Comparison of ENCODE assay signal across 13 cellular contexts in the genomic region with DNA sequence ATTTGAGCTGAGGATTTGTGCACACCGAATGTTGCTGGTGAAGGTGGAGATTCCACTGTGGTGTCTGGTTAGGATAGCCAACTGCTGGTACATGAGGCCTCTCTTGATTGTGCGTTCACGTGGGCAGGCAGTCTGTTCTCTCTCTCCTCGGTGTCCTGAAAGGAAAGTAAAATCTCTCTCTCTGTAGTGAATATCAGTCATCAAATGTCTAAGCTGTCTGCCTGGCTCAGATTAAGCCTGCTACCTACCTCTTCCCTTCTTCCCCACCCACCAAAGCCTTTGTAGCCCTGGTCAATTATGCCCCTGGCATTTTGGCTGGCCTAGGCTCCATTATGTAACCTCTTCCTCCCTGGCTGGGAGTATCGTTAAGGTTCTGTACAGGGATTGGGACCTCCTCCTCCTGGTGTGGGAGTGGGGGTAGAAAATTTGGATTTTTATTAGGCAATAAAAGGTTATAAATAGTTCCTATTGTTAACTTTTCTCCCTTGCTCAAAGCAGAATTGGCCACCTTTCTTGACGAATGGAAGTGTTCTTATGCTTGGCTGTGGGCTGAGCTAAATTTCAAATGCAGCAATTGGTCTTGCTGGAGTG.
A peak's percentile ranks its signal among the peaks of the same experiment; 100 is the strongest.
DNase-seq lines count a peak whose midpoint lies in the region; ATAC-seq and TF ChIP-seq lines count a peak whose summit lies in the region.
"Had no signal": no experiment of that assay in that cellular context is flagged by ENCODE, and none has a peak within 500 bp of the region (broad histone marks: within the 10 kb centered on the region; RNA-seq: fewer than 3 reads in every experiment).

No MANE protein-coding gene starts in this region.

- H3K27ac ChIP-seq in upper lobe of right lung, result peak overlapping the region; percentile 64

- ATAC-seq in mucosa of descending colon (peak; percentile 29), upper lobe of right lung (no peak)
- ATAC-seq: activated naive CD4-positive, alpha-beta T cell treated with anti-CD3 and anti-CD28 coated beads, Interleukin-2, amount 50 U/mL, for 72 hours had no signal

- DNase-seq in NCI-H82 (lab: John Stamatoyannopoulos, UW) (peak; percentile 40), NCI-H82 treated with DMSO at 0.1 percent for 48 hours (lab: John Stamatoyannopoulos, UW; ENCODE audit: unreplicated experiment) (no peak), epithelial cell of esophagus (ENCODE audit: low read depth) (peak; percentile 34), mucosa of descending colon (no peak), upper lobe of right lung (no peak), KBM-7 (no peak)
- no peak for DNase-seq in activated effector memory CD4-positive, alpha-beta T cell treated with anti-CD3 and anti-CD28 coated beads, Interleukin-2, amount 50 U/mL, for 16 hours
- DNase-seq in stimulated activated CD4-positive, alpha-beta T cell treated with anti-CD3 and anti-CD28 coated beads, Interleukin-4, amount 100 ng/mL, for 24 hours, result no peak
- DNase-seq: GOT3, kidney, posterior cingulate gyrus had no signal

- no peaks in the 10 kb centered on the region for H3K9me3 ChIP-seq in mucosa of descending colon
- H3K9me3 ChIP-seq in upper lobe of right lung, result no peaks in the 10 kb centered on the region

- H3K27me3 ChIP-seq in upper lobe of right lung, result no peaks in the 10 kb centered on the region

- in situ Hi-C loops in KBM-7 (cut with MboI; ENCODE audit: low pct_unique_long_range_greater_than_20kb, low sequenced_read_pairs), result no loop called here

- TF ChIP-seq CTCF in epithelial cell of esophagus (IDR thresholded peaks at IDR 0.05; ENCODE audit: insufficient read depth, low read depth, low read length, missing control alignments) (no peak), mucosa of descending colon (IDR thresholded peaks at IDR 0.05) (no peak), upper lobe of right lung (IDR thresholded peaks at IDR 0.05) (no peak)

- H3K4me3 ChIP-seq in epithelial cell of esophagus (ENCODE audit: low read length), result peak overlapping the region; percentile 32
- no peak overlapping the region for H3K4me3 ChIP-seq in mucosa of descending colon
- no peak overlapping the region for H3K4me3 ChIP-seq in upper lobe of right lung
- H3K4me3 ChIP-seq: SK-N-MC had no signal

- H3K36me3 ChIP-seq in mucosa of descending colon (ENCODE audit: low read depth), result no peaks in the 10 kb centered on the region
- no peaks in the 10 kb centered on the region for H3K36me3 ChIP-seq in upper lobe of right lung

- H3K4me1 ChIP-seq in mucosa of descending colon (ENCODE audit: low read depth) (peaks cover 3% of the 10 kb centered on the region), upper lobe of right lung (peaks cover 56% of the 10 kb centered on the region)

- intact Hi-C loops in mucosa of descending colon (cut with DNase I, micrococcal nuclease) (no loop called here), upper lobe of right lung (cut with DNase I) (no loop called here)

Comparison
In these comparisons a context has a peak if more than half of its experiments do, and no peak if none do; other contexts are left out.
1. DNase-seq: peak in NCI-H82 (single experiment) and epithelial cell of esophagus (single experiment); none in NCI-H82 treated with DMSO at 0.1 percent for 48 hours (single experiment), mucosa of descending colon (0 of 3), upper lobe of right lung (single experiment), activated effector memory CD4-positive, alpha-beta T cell treated with anti-CD3 and anti-CD28 coated beads, Interleukin-2, amount 50 U/mL, for 16 hours (single experiment), KBM-7 (single experiment) and stimulated activated CD4-positive, alpha-beta T cell treated with anti-CD3 and anti-CD28 coated beads, Interleukin-4, amount 100 ng/mL, for 24 hours (single experiment).